Comparison of ENCODE assay signal across 8 cellular contexts in genomic region chrX:64313624-64314023, GRCh38.
"Had no signal": no experiment of that assay in that cellular context is flagged by ENCODE, and none has a peak within 500 bp of the region (broad histone marks: within the 10 kb centered on the region; RNA-seq: fewer than 3 reads in every experiment).

No MANE protein-coding gene starts in this region.

- DNase-seq: GDM1, GF-D8 had no signal

- H3K4me3 ChIP-seq: GM12878 had no signal

- FAIRE-seq: G401.6, GM12878, GM12891, GM12892, GM18507, GM19239 had no signal
